In the genomic region with DNA sequence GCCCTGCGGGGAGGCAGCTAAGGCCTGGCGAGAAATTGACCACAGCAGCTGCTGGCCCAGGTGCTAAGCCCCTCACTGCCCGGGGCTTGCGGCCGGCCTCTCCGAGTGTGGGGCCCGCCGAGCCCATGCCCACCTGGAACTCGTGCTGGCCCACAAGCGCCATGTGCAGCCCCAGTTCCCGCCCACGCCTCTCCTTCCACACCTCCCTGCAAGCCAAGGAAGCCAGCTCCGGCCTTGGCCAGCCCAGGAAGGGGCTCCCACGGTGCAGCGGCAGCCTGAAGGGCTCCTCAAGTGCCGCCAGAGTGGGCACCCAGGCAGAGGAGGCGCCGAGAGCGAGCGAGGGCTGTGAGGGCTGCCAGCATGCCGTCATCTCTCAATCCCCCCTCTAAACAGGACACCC, we compare ENCODE assay signal across 32 cellular contexts.
"Had no signal": no experiment of that assay in that cellular context is flagged by ENCODE, and none has a peak within 500 bp of the region (broad histone marks: within the 10 kb centered on the region; RNA-seq: fewer than 3 reads in every experiment).

No MANE protein-coding gene starts in this region.

- H3K36me3 ChIP-seq: adrenal gland, ascending aorta, brain microvascular endothelial cell, breast epithelium, cardiac muscle cell had no signal

- H3K27ac ChIP-seq: adrenal gland, ascending aorta, body of pancreas, brain microvascular endothelial cell, breast epithelium, cardiac muscle cell had no signal

- H3K4me1 ChIP-seq: adrenal gland, ascending aorta, body of pancreas, breast epithelium had no signal

- H3K9me3 ChIP-seq: adrenal gland, ascending aorta, body of pancreas had no signal

- FAIRE-seq: astrocyte, bronchial epithelial cell had no signal

- ATAC-seq: activated naive CD4-positive, alpha-beta T cell treated with anti-CD3 and anti-CD28 coated beads, Interleukin-2, amount 50 U/mL, for 72 hours; activated naive CD8-positive, alpha-beta T cell treated with anti-CD3 and anti-CD28 coated beads, Interleukin-2, amount 50 U/mL, for 24 hours; activated T-cell treated with anti-CD3 and anti-CD28 coated beads, Interleukin-2, amount 50 U/mL, for 4 hours; activated T-cell treated with anti-CD3 and anti-CD28 coated beads, Interleukin-2, amount 50 U/mL, for 72 hours; activated T-helper 17 cell treated with anti-CD3 and anti-CD28 coated beads, Interleukin-2, amount 50 U/mL, for 72 hours; body of pancreas had no signal

- DNase-seq: activated effector memory CD4-positive, alpha-beta T cell treated with anti-CD3 and anti-CD28 coated beads, Interleukin-2, amount 50 U/mL, for 16 hours; activated effector memory CD4-positive, alpha-beta T cell treated with Interleukin-2 at 50 U/mL for 16 hours; activated naive CD4-positive, alpha-beta T cell; activated naive CD4-positive, alpha-beta T cell treated with anti-CD3 and anti-CD28 coated beads for 36 hours; activated naive CD4-positive, alpha-beta T cell treated with anti-CD3 and anti-CD28 coated beads, Interleukin-2, amount 10 ng/mL, durations not matched to agents 7 days and 5 days; activated naive CD4-positive, alpha-beta T cell treated with anti-CD3 and anti-CD28 coated beads, Interleukin-2, amount 50 U/mL, for 16 hours; activated naive CD4-positive, alpha-beta T cell treated with Interleukin-2 at 50 U/mL for 16 hours; activated naive CD8-positive, alpha-beta T cell treated with anti-CD3 and anti-CD28 coated beads for 36 hours; activated naive CD8-positive, alpha-beta T cell treated with anti-CD3 and anti-CD28 coated beads, Interleukin-2, amount 10 ng/mL, durations not matched to agents 7 days and 5 days; activated naive CD8-positive, alpha-beta T cell treated with anti-CD3 and anti-CD28 coated beads, Interleukin-2, amount 50 U/mL, for 24 hours; activated T-cell treated with anti-CD3 and anti-CD28 coated beads, Interleukin-2, amount 50 U/mL, for 1 hour; activated T-cell treated with anti-CD3 and anti-CD28 coated beads, Interleukin-2, amount 50 U/mL, for 24 hours; activated T-cell treated with anti-CD3 and anti-CD28 coated beads, Interleukin-2, amount 50 U/mL, for 4 hours; activated T-cell treated with anti-CD3 and anti-CD28 coated beads, Interleukin-2, amount 50 U/mL, for 48 hours; activated T-cell treated with anti-CD3 and anti-CD28 coated beads, Interleukin-2, amount 50 U/mL, for 72 hours; adrenal gland; amniotic stem cell; amygdala; anterior cingulate cortex; aorta; body of pancreas; brain microvascular endothelial cell; caudate nucleus; central memory CD4-positive, alpha-beta T cell; cerebellar nuclear complex had no signal

- H3K4me3 ChIP-seq: adrenal gland, ascending aorta, body of pancreas, breast epithelium, cardiac muscle cell had no signal

- H3K27me3 ChIP-seq: adrenal gland, ascending aorta, body of pancreas, brain microvascular endothelial cell, breast epithelium, cardiac muscle cell had no signal
